Comparison of ENCODE assay signal across 13 cellular contexts in genomic region chr22:41001722-41002122, GRCh38. TPM values are rescaled to one million over a fixed set of nuclear protein-coding genes. Genes with fewer than 3 reads are reported as not detected.
DNase-seq lines count a peak whose midpoint lies in the region; ATAC-seq, FAIRE-seq and TF ChIP-seq lines count a peak whose summit lies in the region.
"Had no signal": no experiment of that assay in that cellular context is flagged by ENCODE, and none has a peak within 500 bp of the region (broad histone marks: within the 10 kb centered on the region; RNA-seq: fewer than 3 reads in every experiment).

No MANE protein-coding gene starts in this region.

- intact Hi-C loops in left cardiac atrium (cut with DNase I) = no loop called here
- intact Hi-C loops in heart left ventricle (cut with DNase I) = no loop called here

- no peaks in the 10 kb centered on the region for H3K36me3 Mint-ChIP-seq in type B pancreatic cell
- H3K36me3 Mint-ChIP-seq: immature natural killer cell had no signal

- ATAC-seq in left cardiac atrium = peak; percentile 55 to 88
- no peak for ATAC-seq in heart left ventricle
- ATAC-seq in GM19324 (IDR thresholded peaks at IDR 0.05; ENCODE audit: low FRiP score, unreplicated experiment) = no peak
- ATAC-seq in HG02759 (IDR thresholded peaks at IDR 0.05; ENCODE audit: unreplicated experiment) = no peak

- DNase-seq in left cardiac atrium = no peak
- no peak for DNase-seq in heart left ventricle
- peak; percentile 6 for DNase-seq in T1000 (lab: John Stamatoyannopoulos, UW)
- DNase-seq in keratinocyte (ENCODE audit: low read depth, low spot score) = no peak
- no peak for DNase-seq in type B pancreatic cell (ENCODE audit: extremely low spot score, unreplicated experiment)
- DNase-seq in stimulated activated CD4-positive, alpha-beta T cell treated with anti-CD3 and anti-CD28 coated beads, Interleukin-15, amount 100 ng/mL, for 24 hours = no peak
- DNase-seq: activated CD4-positive, alpha-beta T cell treated with anti-CD3 and anti-CD28 coated beads for 1 hour; activated T-cell treated with anti-CD3 and anti-CD28 coated beads, Interleukin-2, amount 50 U/mL, for 48 hours; immature natural killer cell; NCI-H526 treated with DMSO at 0.1 percent for 48 hours had no signal

- H3K27ac ChIP-seq in heart left ventricle = no peak overlapping the region
- no peak overlapping the region for H3K27ac ChIP-seq in keratinocyte (ENCODE audit: control insufficient read depth, insufficient read depth, low read length)

- no peaks in the 10 kb centered on the region for H3K9me1 ChIP-seq in keratinocyte (ENCODE audit: control insufficient read depth, extremely low read depth, insufficient read depth, low read length)

- H3K9ac ChIP-seq in keratinocyte (ENCODE audit: control insufficient read depth, extremely low read depth, insufficient read depth, low read length) = no peak overlapping the region

- dilution Hi-C loops in keratinocyte (cut with MboI; ENCODE audit: extremely low pct_ligation_motif_present, low sequenced_read_pairs) = no loop called here

- peaks cover 10% of the 10 kb centered on the region for H3K4me1 Mint-ChIP-seq in type B pancreatic cell (ENCODE audit: unreplicated experiment)
- H3K4me1 Mint-ChIP-seq: immature natural killer cell had no signal

- 65 to 79% (median 73%) methylated on average over 1 of the region's 1 CpG for WGBS in heart left ventricle, 4 donors

- peak overlapping the region; percentile 71 for H3K4me3 Mint-ChIP-seq in type B pancreatic cell
- H3K4me3 Mint-ChIP-seq: immature natural killer cell had no signal

- H3K27ac Mint-ChIP-seq in type B pancreatic cell = peak overlapping the region; percentile 98
- H3K27ac Mint-ChIP-seq: immature natural killer cell had no signal

- no peak for TF ChIP-seq CTCF in heart left ventricle (IDR thresholded peaks at IDR 0.05)
- TF ChIP-seq CTCF in keratinocyte (optimal IDR thresholded peaks at IDR 0.05 in 1 of 3, IDR thresholded peaks at IDR 0.05 in 1 of 3, conservative IDR thresholded peaks at IDR 0.05 in 1 of 3; ENCODE audit: extremely low read depth in 1 of 3, insufficient read depth in 2 of 3, low read length in 3 of 3) = no peak
- no peak for TF ChIP-seq CTCF in type B pancreatic cell (conservative IDR thresholded peaks at IDR 0.05)

- TF ChIP-seq POLR2A in heart left ventricle (IDR thresholded peaks at IDR 0.05) = no peak

- no peaks in the 10 kb centered on the region for H3K27me3 Mint-ChIP-seq in type B pancreatic cell

- peaks cover 4% of the 10 kb centered on the region for H3K9me3 Mint-ChIP-seq in type B pancreatic cell
- H3K9me3 Mint-ChIP-seq: immature natural killer cell had no signal

- H3K79me2 ChIP-seq in keratinocyte (ENCODE audit: control insufficient read depth, insufficient read depth, low read length) = no peaks in the 10 kb centered on the region

- peak; percentile 17 for FAIRE-seq in keratinocyte (lab: Jason Lieb, UNC)

- H3K36me3 ChIP-seq in heart left ventricle (no peaks in the 10 kb centered on the region), keratinocyte (ENCODE audit: control insufficient read depth in 2 of 2, extremely low read depth in 1 of 2, insufficient read depth in 2 of 2, low read length in 2 of 2) (no peaks in the 10 kb centered on the region)
- H3K36me3 ChIP-seq: HAP-1 had no signal

- H3K27me3 ChIP-seq in heart left ventricle = no peaks in the 10 kb centered on the region
- H3K27me3 ChIP-seq in keratinocyte (ENCODE audit: control insufficient read depth, extremely low read depth, insufficient read depth, low read length) = no peaks in the 10 kb centered on the region

- H3K4me2 ChIP-seq in keratinocyte (ENCODE audit: control insufficient read depth, extremely low read depth, insufficient read depth, low read depth, low read length) = peak overlapping the region; percentile 0

- H3K4me1 ChIP-seq in heart left ventricle (no peaks in the 10 kb centered on the region), keratinocyte (ENCODE audit: control insufficient read depth, extremely low read depth, insufficient read depth, low read length) (peaks cover 5% of the 10 kb centered on the region)

- H3K9me3 ChIP-seq in heart left ventricle (peaks cover 0 to 6% (median 0%) of the 10 kb centered on the region in 12 donors), keratinocyte (ENCODE audit: control insufficient read depth, low read depth, low read length) (no peaks in the 10 kb centered on the region)
- H3K9me3 ChIP-seq: HAP-1 had no signal

- H2AFZ ChIP-seq in keratinocyte (ENCODE audit: control insufficient read depth, low read length) = no peak overlapping the region

- H4K20me1 ChIP-seq in keratinocyte (ENCODE audit: control insufficient read depth, extremely low read depth, insufficient read depth, low read length) = no peaks in the 10 kb centered on the region

- H3K4me3 ChIP-seq in heart left ventricle (no peak overlapping the region), keratinocyte (ENCODE audit: control insufficient read depth in 2 of 3, extremely low read depth in 1 of 3, insufficient read depth in 2 of 3, low read depth in 1 of 3, low read length in 3 of 3) (no peak overlapping the region)
- H3K4me3 ChIP-seq: HAP-1 had no signal

RNA-seq across cellular contexts. Expression of gene RBX1, which starts 50.5 kb away (rescaled TPM):
- total RNA-seq in left cardiac atrium = 10 to 100 TPM; 59.3 to 61.4 TPM
- 10 to 100 TPM; 44.1 to 76.2 (median 59.9) TPM for total RNA-seq in heart left ventricle
- polyA plus RNA-seq in heart left ventricle = 100 to 1,000 TPM; 102 to 119 TPM
- 81.5 to 143 TPM (median 104 TPM) in 3 replicates for polyA plus RNA-seq in keratinocyte
- polyA plus RNA-seq in keratinocyte (2011; ENCODE audit: low read depth) = 14.6 TPM
- polyA plus RNA-seq in keratinocyte (2011; cell fraction: cytosol; rRNA removed) = 56.8 and 91.0 TPM in 2 replicates
- 35.3 and 43.8 TPM in 2 replicates for polyA plus RNA-seq in keratinocyte (2011; cell fraction: nucleus; rRNA removed)
- polyA plus RNA-seq in keratinocyte (2012; ENCODE audit: low replicate concordance) = 66.1 and 88.2 TPM in 2 replicates
- 17.2 to 29.0 TPM (median 22.5 TPM) in 3 replicates for polyA minus RNA-seq in keratinocyte
- polyA minus RNA-seq in keratinocyte (2011; cell fraction: cytosol; rRNA and poly(A)+ RNA removed) = 22.1 TPM
- 6.0 and 11.0 TPM in 2 replicates for polyA minus RNA-seq in keratinocyte (2011; cell fraction: nucleus; rRNA and poly(A)+ RNA removed)
- total RNA-seq in type B pancreatic cell (ENCODE audit: low replicate concordance) = 62.8 and 68.1 TPM in 2 replicates

Comparison
In these comparisons a context has a peak if more than half of its experiments do, and no peak if none do; other contexts are left out.
1. ATAC-seq: peak in left cardiac atrium (2 of 2); none in heart left ventricle (0 of 4), GM19324 (single experiment) and HG02759 (single experiment).